In genomic region chr3:127455541-127456450, GRCh38 we compare ENCODE assay signal across 8 cellular contexts.
DNase-seq lines count a peak whose midpoint lies in the region; ATAC-seq and TF ChIP-seq lines count a peak whose summit lies in the region.

No MANE protein-coding gene starts in this region.

- H3K4me3 Mint-ChIP-seq in activated CD8-positive, alpha-beta memory T cell treated with anti-CD3 and anti-CD28 coated beads, Interleukin-2, amount 10 ng/mL, durations not matched to agents 7 days and 5 days = no peak overlapping the region
- peak overlapping the region in 1 of 2 donors; percentile 41 for H3K4me3 Mint-ChIP-seq in stimulated activated naive CD8-positive, alpha-beta T cell treated with anti-CD3 and anti-CD28 coated beads, Interleukin-15, amount 100 ng/mL, for 72 hours

- peak; percentile 76 for ATAC-seq in HG03280 (IDR thresholded peaks at IDR 0.05; ENCODE audit: unreplicated experiment)
- ATAC-seq in activated CD8-positive, alpha-beta memory T cell treated with anti-CD3 and anti-CD28 coated beads, Interleukin-2, amount 10 ng/mL, durations not matched to agents 7 days and 5 days = peak; percentile 86
- peak; percentile 90 for ATAC-seq in mucosa of descending colon
- peak; percentile 95 for ATAC-seq in stimulated activated naive CD8-positive, alpha-beta T cell treated with anti-CD3 and anti-CD28 coated beads, Interleukin-15, amount 100 ng/mL, for 72 hours

- H3K27ac Mint-ChIP-seq in activated CD8-positive, alpha-beta memory T cell treated with anti-CD3 and anti-CD28 coated beads, Interleukin-2, amount 10 ng/mL, durations not matched to agents 7 days and 5 days = no peak overlapping the region
- H3K27ac Mint-ChIP-seq in stimulated activated naive CD8-positive, alpha-beta T cell treated with anti-CD3 and anti-CD28 coated beads, Interleukin-15, amount 100 ng/mL, for 72 hours = no peak overlapping the region

- 5 to 9% methylated on average over 16 to 21 of the region's 67 CpGs for WGBS in esophagus squamous epithelium, 2 donors

- H3K27me3 Mint-ChIP-seq in activated CD8-positive, alpha-beta memory T cell treated with anti-CD3 and anti-CD28 coated beads, Interleukin-2, amount 10 ng/mL, durations not matched to agents 7 days and 5 days = peaks cover 71% of the 10 kb centered on the region
- H3K27me3 Mint-ChIP-seq in stimulated activated naive CD8-positive, alpha-beta T cell treated with anti-CD3 and anti-CD28 coated beads, Interleukin-15, amount 100 ng/mL, for 72 hours = peaks cover 93% of the 10 kb centered on the region

- peak overlapping the region in 3 of 4 donors; percentile 16 to 56 (median 30) for H3K4me3 ChIP-seq in esophagus squamous epithelium
- H3K4me3 ChIP-seq in mucosa of descending colon = no peak overlapping the region

- in situ Hi-C loops in ACHN (cut with HindIII; ENCODE audit: low pct_ligation_motif_present, low pct_unique_long_range_greater_than_20kb, low sequenced_read_pairs) (no loop called here), GM13976 (cut with MboI; ENCODE audit: low sequenced_read_pairs, unreplicated experiment) (no loop called here)

- TF ChIP-seq CTCF in GM13976 (IDR thresholded peaks at IDR 0.05; ENCODE audit: borderline replicate concordance, control extremely low read depth, extremely low read depth, insufficient read depth, missing control alignments) = peak; percentile 97
- TF ChIP-seq CTCF in esophagus squamous epithelium (IDR thresholded peaks at IDR 0.05) = peak; percentile 77 to 93 (median 88)
- TF ChIP-seq CTCF in mucosa of descending colon (IDR thresholded peaks at IDR 0.05) = peak; percentile 87

- H3K4me1 Mint-ChIP-seq in activated CD8-positive, alpha-beta memory T cell treated with anti-CD3 and anti-CD28 coated beads, Interleukin-2, amount 10 ng/mL, durations not matched to agents 7 days and 5 days = peaks cover 3% of the 10 kb centered on the region
- peaks cover 23% of the 10 kb centered on the region for H3K4me1 Mint-ChIP-seq in stimulated activated naive CD8-positive, alpha-beta T cell treated with anti-CD3 and anti-CD28 coated beads, Interleukin-15, amount 100 ng/mL, for 72 hours

- H3K36me3 Mint-ChIP-seq in activated CD8-positive, alpha-beta memory T cell treated with anti-CD3 and anti-CD28 coated beads, Interleukin-2, amount 10 ng/mL, durations not matched to agents 7 days and 5 days = no peaks in the 10 kb centered on the region

- CTCF ChIA-PET in activated CD8-positive, alpha-beta memory T cell treated with anti-CD3 and anti-CD28 coated beads, Interleukin-2, amount 10 ng/mL, durations not matched to agents 7 days and 5 days (lab: Charles Lee) = interaction anchor here (0.6 to 1.5 kb wide), 12 partner anchors 9 to 778 kb away, joined by 3 to 8 read pairs (median 4); partner anchors contain the start of gene PLXNA1

- no peaks in the 10 kb centered on the region for H3K36me3 ChIP-seq in esophagus squamous epithelium
- no peaks in the 10 kb centered on the region for H3K36me3 ChIP-seq in mucosa of descending colon (ENCODE audit: low read depth)

- H3K9me3 Mint-ChIP-seq in activated CD8-positive, alpha-beta memory T cell treated with anti-CD3 and anti-CD28 coated beads, Interleukin-2, amount 10 ng/mL, durations not matched to agents 7 days and 5 days (ENCODE audit: low read depth) = no peaks in the 10 kb centered on the region
- H3K9me3 Mint-ChIP-seq in stimulated activated naive CD8-positive, alpha-beta T cell treated with anti-CD3 and anti-CD28 coated beads, Interleukin-15, amount 100 ng/mL, for 72 hours = no peaks in the 10 kb centered on the region

- H3K4me1 ChIP-seq in esophagus squamous epithelium (peaks cover 19 to 36% (median 20%) of the 10 kb centered on the region in 3 donors), mucosa of descending colon (ENCODE audit: low read depth) (peaks cover 16% of the 10 kb centered on the region)

- no peak overlapping the region for H3K27ac ChIP-seq in esophagus squamous epithelium

- DNase-seq in ACHN = peak; percentile 58
- DNase-seq in GM13976 (ENCODE audit: low spot score) = peak; percentile 95
- DNase-seq in NCI-H460 (ENCODE audit: extremely low read depth, low read depth) = peak; percentile 54
- peak; percentile 58 for DNase-seq in activated CD8-positive, alpha-beta memory T cell treated with anti-CD3 and anti-CD28 coated beads, Interleukin-2, amount 10 ng/mL, durations not matched to agents 7 days and 5 days
- DNase-seq in esophagus squamous epithelium (lab: John Stamatoyannopoulos, UW) = no peak
- DNase-seq in mucosa of descending colon = peak; percentile 63 to 83 (median 78)
- peak; percentile 75 to 77 for DNase-seq in stimulated activated naive CD8-positive, alpha-beta T cell treated with anti-CD3 and anti-CD28 coated beads, Interleukin-15, amount 100 ng/mL, for 72 hours

- TF ChIP-seq POLR2A in esophagus squamous epithelium (IDR thresholded peaks at IDR 0.05) = no peak

- H3K27me3 ChIP-seq in esophagus squamous epithelium = peaks cover 0 to 85% (median 7%) of the 10 kb centered on the region in 4 donors

- intact Hi-C loops in esophagus squamous epithelium (cut with DNase I) = loop anchor here (5.0 to 10.0 kb wide), 3 partner anchors 471 to 791 kb away; partner anchors contain the start of gene PLXNA1
- intact Hi-C loops in mucosa of descending colon (cut with DNase I, micrococcal nuclease) = loop anchor here (5.0 kb wide), 1 partner anchor 778 kb away; no protein-coding TSS in a partner anchor

- H3K9me3 ChIP-seq in esophagus squamous epithelium (no peaks in the 10 kb centered on the region), mucosa of descending colon (no peaks in the 10 kb centered on the region)
